ENCODE assay signal across 9 cellular contexts in the genomic region with DNA sequence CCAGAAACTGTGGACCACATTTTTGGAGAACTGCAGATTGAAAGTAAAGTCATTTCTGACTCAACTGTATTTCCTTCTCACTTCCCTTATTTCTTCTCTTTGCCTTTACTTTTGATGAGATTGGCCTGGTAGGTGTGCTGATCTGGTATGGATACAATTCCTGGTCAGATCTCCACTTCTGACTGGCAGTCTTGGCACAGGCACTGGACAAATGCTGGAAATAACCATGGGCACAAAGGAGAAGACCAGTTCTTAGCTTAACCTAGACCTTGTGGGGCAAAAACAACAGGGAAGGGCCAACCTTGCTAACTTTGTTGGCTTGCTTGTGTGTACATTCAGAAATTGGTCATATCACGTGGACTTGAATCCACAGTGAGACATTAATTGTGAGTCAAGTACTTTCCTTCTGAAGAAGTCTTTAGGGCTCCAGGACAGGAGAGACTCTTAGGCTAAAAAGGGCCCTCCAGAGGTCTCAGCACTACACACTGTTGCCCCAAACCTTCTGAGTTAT.
DNase-seq lines count a peak whose midpoint lies in the region; ATAC-seq and TF ChIP-seq lines count a peak whose summit lies in the region.
"Had no signal": no experiment of that assay in that cellular context is flagged by ENCODE, and none has a peak within 500 bp of the region (broad histone marks: within the 10 kb centered on the region; RNA-seq: fewer than 3 reads in every experiment).

No MANE protein-coding gene starts in this region.

- ATAC-seq in HG03060 (IDR thresholded peaks at IDR 0.05; ENCODE audit: low read depth, unreplicated experiment), result peak; percentile 52
- peak; percentile 45 for ATAC-seq in activated B cell treated with CpG ODN at 0.5 μM for 24 hours (ENCODE audit: low read depth)
- ATAC-seq in GM21619 (IDR thresholded peaks at IDR 0.05; ENCODE audit: unreplicated experiment), result no peak
- ATAC-seq in GM18502 (IDR thresholded peaks at IDR 0.05; ENCODE audit: poor library complexity, unreplicated experiment), result no peak
- ATAC-seq: gastroesophageal sphincter had no signal

- peaks cover 4% of the 10 kb centered on the region for H3K36me3 Mint-ChIP-seq in activated B cell treated with CpG ODN at 0.5 μM for 24 hours (ENCODE audit: low read depth)
- no peaks in the 10 kb centered on the region for H3K36me3 Mint-ChIP-seq in neural crest cell (ENCODE audit: low read depth)

- H3K4me3 Mint-ChIP-seq in activated B cell treated with CpG ODN at 0.5 μM for 24 hours (peak overlapping the region; percentile 62), neural crest cell (no peak overlapping the region)

- H3K27me3 Mint-ChIP-seq in activated B cell treated with CpG ODN at 0.5 μM for 24 hours (no peaks in the 10 kb centered on the region), neural crest cell (ENCODE audit: low read depth) (no peaks in the 10 kb centered on the region)

- CTCF ChIA-PET in activated B cell treated with CpG ODN at 0.5 μM for 24 hours (lab: Charles Lee), result no interaction called here

- H3K4me1 Mint-ChIP-seq in activated B cell treated with CpG ODN at 0.5 μM for 24 hours (peaks cover 34% of the 10 kb centered on the region), neural crest cell (peaks cover 25% of the 10 kb centered on the region)

- POLR2A ChIA-PET in activated B cell treated with CpG ODN at 0.5 μM for 24 hours (lab: Charles Lee), result interaction anchor here (0.7 to 1.2 kb wide), 4 partner anchors 10 to 75 kb away, joined by 3 to 4 read pairs (median 3); a partner anchor contains a TSS

- H3K9me3 Mint-ChIP-seq in activated B cell treated with CpG ODN at 0.5 μM for 24 hours (no peaks in the 10 kb centered on the region), neural crest cell (no peaks in the 10 kb centered on the region)

- DNase-seq in GM12865 (ENCODE audit: low read depth) (peak; percentile 27), activated B cell treated with CpG ODN at 0.5 μM for 24 hours (no peak), neural crest cell (ENCODE audit: low read depth, low spot score) (no peak), NCI-H345 (lab: John Stamatoyannopoulos, UW) (no peak), DMS114 treated with DMSO at 0.1 percent for 48 hours (lab: John Stamatoyannopoulos, UW; ENCODE audit: unreplicated experiment) (no peak)

- TF ChIP-seq CTCF in GM12865 (IDR thresholded peaks at IDR 0.05; ENCODE audit: insufficient read depth, low read depth, low read length, missing control alignments) (no peak), activated B cell treated with CpG ODN at 0.5 μM for 24 hours (IDR thresholded peaks at IDR 0.05) (no peak), neural crest cell (conservative IDR thresholded peaks at IDR 0.05) (no peak)

- H3K27ac Mint-ChIP-seq in activated B cell treated with CpG ODN at 0.5 μM for 24 hours (peak overlapping the region; percentile 79), neural crest cell (ENCODE audit: unreplicated experiment) (peak overlapping the region; percentile 85)

- H3K4me3 ChIP-seq in GM12865 (ENCODE audit: low read depth, low read length), result no peak overlapping the region
- H3K4me3 ChIP-seq: gastroesophageal sphincter had no signal

- intact Hi-C loops in activated B cell treated with CpG ODN at 0.5 μM for 24 hours (cut with micrococcal nuclease), result loop anchor here (2.0 kb wide), 1 partner anchor 15 kb away; no protein-coding TSS in a partner anchor

Comparison
In these comparisons a context has a peak if more than half of its experiments do, and no peak if none do; other contexts are left out.
1. ATAC-seq: peak in HG03060 (single experiment) and activated B cell treated with CpG ODN at 0.5 μM for 24 hours (single experiment); none in GM21619 (single experiment) and GM18502 (single experiment).